14 cellular contexts compared by ENCODE assay signal in genomic region chr9:72441296-72442211, GRCh38.
DNase-seq lines count a peak whose midpoint lies in the region; ATAC-seq, FAIRE-seq and TF ChIP-seq lines count a peak whose summit lies in the region.
"Had no signal": no experiment of that assay in that cellular context is flagged by ENCODE, and none has a peak within 500 bp of the region (broad histone marks: within the 10 kb centered on the region; RNA-seq: fewer than 3 reads in every experiment).

No MANE protein-coding gene starts in this region.

- H3K36me3 ChIP-seq in brain microvascular endothelial cell (replicated peaks) = no peaks in the 10 kb centered on the region
- H3K36me3 ChIP-seq in keratinocyte (ENCODE audit: control insufficient read depth in 2 of 2, extremely low read depth in 1 of 2, insufficient read depth in 2 of 2, low read length in 2 of 2) = no peaks in the 10 kb centered on the region
- H3K36me3 ChIP-seq in effector memory CD4-positive, alpha-beta T cell (ENCODE audit: control insufficient read depth, insufficient read depth, low read length) = no peaks in the 10 kb centered on the region
- H3K36me3 ChIP-seq: tibial artery had no signal

- peaks cover 38% of the 10 kb centered on the region for H3K4me1 ChIP-seq in keratinocyte (ENCODE audit: control insufficient read depth, extremely low read depth, insufficient read depth, low read length)
- H3K4me1 ChIP-seq in effector memory CD4-positive, alpha-beta T cell (ENCODE audit: control insufficient read depth, insufficient read depth, low read length, poor library complexity, severe bottlenecking) = peaks cover 6% of the 10 kb centered on the region
- H3K4me1 ChIP-seq: tibial artery had no signal

- H3K4me3 ChIP-seq in AG04450 (ENCODE audit: low read depth, low read length) (no peak overlapping the region), brain microvascular endothelial cell (ENCODE audit: low read depth, low read length) (no peak overlapping the region), keratinocyte (ENCODE audit: control insufficient read depth in 2 of 3, extremely low read depth in 1 of 3, insufficient read depth in 2 of 3, low read depth in 1 of 3, low read length in 3 of 3) (peak overlapping the region in 2 of 3 experiments; percentile 43 to 46)
- H3K4me3 ChIP-seq in effector memory CD4-positive, alpha-beta T cell (ENCODE audit: insufficient read depth, low read depth, low read length, poor library complexity, severe bottlenecking) = no peak overlapping the region
- H3K4me3 ChIP-seq: tibial artery had no signal

- peak overlapping the region; percentile 79 for H2AFZ ChIP-seq in keratinocyte (ENCODE audit: control insufficient read depth, low read length)

- no peaks in the 10 kb centered on the region for H3K79me2 ChIP-seq in keratinocyte (ENCODE audit: control insufficient read depth, insufficient read depth, low read length)

- FAIRE-seq in keratinocyte (lab: Jason Lieb, UNC) = peak; percentile 95
- FAIRE-seq: colon, HepG2 had no signal

- TF ChIP-seq CTCF in AG04450 (IDR thresholded peaks at IDR 0.05; ENCODE audit: low read depth, low read length) (no peak), brain microvascular endothelial cell (IDR thresholded peaks at IDR 0.05; ENCODE audit: low read depth, low read length, missing control alignments) (no peak), keratinocyte (optimal IDR thresholded peaks at IDR 0.05 in 1 of 3, IDR thresholded peaks at IDR 0.05 in 1 of 3, conservative IDR thresholded peaks at IDR 0.05 in 1 of 3; ENCODE audit: extremely low read depth in 1 of 3, insufficient read depth in 2 of 3, low read length in 3 of 3) (no peak)

- CTCF ChIA-PET in AG04450 (lab: Charles Lee) = no interaction called here

- no peaks in the 10 kb centered on the region for H3K9me3 ChIP-seq in AG04450 (ENCODE audit: control insufficient read depth, insufficient read depth, low read length)
- no peaks in the 10 kb centered on the region for H3K9me3 ChIP-seq in keratinocyte (ENCODE audit: control insufficient read depth, low read depth, low read length)
- H3K9me3 ChIP-seq in effector memory CD4-positive, alpha-beta T cell (ENCODE audit: control insufficient read depth, low read length) = no peaks in the 10 kb centered on the region
- H3K9me3 ChIP-seq: tibial artery had no signal

- intact Hi-C loops in posterior vena cava (cut with DNase I) = no loop called here

- no peaks in the 10 kb centered on the region for H4K20me1 ChIP-seq in keratinocyte (ENCODE audit: control insufficient read depth, extremely low read depth, insufficient read depth, low read length)

- dilution Hi-C loops in keratinocyte (cut with MboI; ENCODE audit: extremely low pct_ligation_motif_present, low sequenced_read_pairs) = no loop called here

- no peak for DNase-seq in AG04450 (ENCODE audit: low read depth, low spot score)
- DNase-seq in HT-29 (ENCODE audit: low spot score) = peak; percentile 32
- DNase-seq in brain microvascular endothelial cell = peak; percentile 64
- DNase-seq in keratinocyte (ENCODE audit: low read depth, low spot score) = no peak
- DNase-seq in posterior vena cava (ENCODE audit: low spot score) = no peak
- DNase-seq in DMS53 (lab: John Stamatoyannopoulos, UW) = no peak
- no peak for DNase-seq in effector memory CD4-positive, alpha-beta T cell
- DNase-seq: activated CD4-positive, alpha-beta T cell treated with anti-CD3 and anti-CD28 coated beads, Interleukin-2, amount 50 U/mL, for 48 hours; activated naive CD4-positive, alpha-beta T cell treated with anti-CD3 and anti-CD28 coated beads, Interleukin-2, amount 50 U/mL, for 16 hours; GF-D8; tibial artery had no signal

- in situ Hi-C loops in brain microvascular endothelial cell (cut with HindIII; ENCODE audit: low pct_ligation_motif_present, low sequenced_read_pairs) = no loop called here

- H3K27ac ChIP-seq in AG04450 (ENCODE audit: low read depth, low read length) (peak overlapping the region; percentile 42), brain microvascular endothelial cell (peak overlapping the region; percentile 81), keratinocyte (ENCODE audit: control insufficient read depth, insufficient read depth, low read length) (peak overlapping the region; percentile 88)
- no peak overlapping the region for H3K27ac ChIP-seq in effector memory CD4-positive, alpha-beta T cell (ENCODE audit: insufficient read depth, low read length, poor library complexity, severe bottlenecking)
- H3K27ac ChIP-seq: tibial artery had no signal

- POLR2A ChIA-PET in AG04450 (lab: Yijun Ruan, JAX) = interaction anchor here (1.2 kb wide), 1 partner anchor 77 kb away, joined by 6 read pairs; the partner anchor contains the start of gene ZFAND5

- H3K4me2 ChIP-seq in keratinocyte (ENCODE audit: control insufficient read depth, extremely low read depth, insufficient read depth, low read depth, low read length) = peak overlapping the region; percentile 85

- peaks cover 3% of the 10 kb centered on the region for H3K9me1 ChIP-seq in keratinocyte (ENCODE audit: control insufficient read depth, extremely low read depth, insufficient read depth, low read length)

- H3K9ac ChIP-seq in keratinocyte (ENCODE audit: control insufficient read depth, extremely low read depth, insufficient read depth, low read length) = peak overlapping the region; percentile 42

- no peak for ATAC-seq in HG03175 (IDR thresholded peaks at IDR 0.05; ENCODE audit: unreplicated experiment)

- H3K27me3 ChIP-seq in AG04450 (ENCODE audit: control insufficient read depth, insufficient read depth, low read length) (no peaks in the 10 kb centered on the region), brain microvascular endothelial cell (replicated peaks) (no peaks in the 10 kb centered on the region), keratinocyte (ENCODE audit: control insufficient read depth, extremely low read depth, insufficient read depth, low read length) (no peaks in the 10 kb centered on the region)
- no peaks in the 10 kb centered on the region for H3K27me3 ChIP-seq in effector memory CD4-positive, alpha-beta T cell (replicated peaks; ENCODE audit: control insufficient read depth, insufficient read depth, low read length, poor library complexity, severe bottlenecking)
- H3K27me3 ChIP-seq: tibial artery had no signal

Comparison
In these comparisons a context has a peak if more than half of its experiments do, and no peak if none do; other contexts are left out.
1. DNase-seq: peak in HT-29 (single experiment) and brain microvascular endothelial cell (single experiment); none in AG04450 (single experiment), keratinocyte (single experiment), posterior vena cava (single experiment), DMS53 (single experiment) and effector memory CD4-positive, alpha-beta T cell (0 of 3).
2. H3K4me3 ChIP-seq: peak in keratinocyte (2 of 3); none in AG04450 (single experiment), brain microvascular endothelial cell (single experiment) and effector memory CD4-positive, alpha-beta T cell (single experiment).